In the genomic region with DNA sequence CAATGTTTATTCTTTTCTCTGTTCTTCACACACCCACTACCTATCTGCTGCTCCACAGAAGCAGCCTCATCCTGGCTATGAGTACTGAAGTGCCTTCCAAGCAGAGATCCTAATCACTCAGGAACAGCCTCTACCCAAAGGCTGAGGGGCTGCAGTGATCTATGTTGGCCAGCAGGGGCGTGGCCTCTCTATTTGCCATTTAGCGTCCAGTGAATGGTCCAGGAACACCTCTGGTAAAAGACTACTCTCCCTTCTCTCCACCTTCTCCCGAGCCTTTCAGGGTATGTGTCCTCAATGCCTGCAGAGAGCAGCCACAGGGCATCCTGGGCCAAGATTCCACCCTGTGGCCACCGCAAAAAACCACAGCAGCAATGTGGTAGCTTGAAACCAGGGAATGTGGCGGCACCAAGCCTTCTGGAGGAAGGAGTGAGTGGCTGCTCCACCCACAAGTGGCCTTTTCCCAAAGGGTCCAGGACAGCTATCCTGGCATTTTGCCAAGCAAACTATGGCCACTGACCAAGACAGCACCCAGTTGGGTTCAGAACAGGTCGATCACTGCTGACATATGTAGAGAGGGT, we compare ENCODE assay signal across 8 cellular contexts.
DNase-seq lines count a peak whose midpoint lies in the region; ATAC-seq and TF ChIP-seq lines count a peak whose summit lies in the region.

No MANE protein-coding gene starts in this region.

- no peak for TF ChIP-seq POLR2A in uterus (IDR thresholded peaks at IDR 0.05)

- no peak overlapping the region for H3K4me3 ChIP-seq in uterus

- H3K36me3 ChIP-seq in uterus, result no peaks in the 10 kb centered on the region

- no peak overlapping the region for H3K4me3 Mint-ChIP-seq in memory B cell

- no peaks in the 10 kb centered on the region for H3K36me3 Mint-ChIP-seq in memory B cell

- H3K9me3 Mint-ChIP-seq in memory B cell, result no peaks in the 10 kb centered on the region

- H3K4me1 Mint-ChIP-seq in memory B cell, result peaks cover 10% of the 10 kb centered on the region

- H3K27me3 Mint-ChIP-seq in memory B cell, result peaks cover 2% of the 10 kb centered on the region

- DNase-seq in NCI-H82 (lab: John Stamatoyannopoulos, UW), result peak; percentile 82
- DNase-seq in NCI-H82 treated with DMSO at 0.1 percent for 48 hours (lab: John Stamatoyannopoulos, UW; ENCODE audit: unreplicated experiment), result no peak
- peak; percentile 61 for DNase-seq in RPMI7951 (ENCODE audit: low read depth)
- DNase-seq in T47D (ENCODE audit: low read depth in 1 of 2, low spot score in 1 of 2), result peak; percentile 23 to 65
- DNase-seq in memory B cell (ENCODE audit: low spot score in 2 of 2), result peak; percentile 28 to 46
- peak in 1 of 2 donors; percentile 41 for DNase-seq in uterus
- DNase-seq in GDM1 (lab: John Stamatoyannopoulos, UW), result no peak

- H3K27ac ChIP-seq in uterus, result peak overlapping the region in 1 of 2 donors; percentile 72

- TF ChIP-seq CTCF in uterus (IDR thresholded peaks at IDR 0.05), result peak; percentile 29 to 52 (median 46)

- intact Hi-C loops in uterus (cut with DNase I; ENCODE audit: low total_unique reads), result no loop called here

- ATAC-seq in HG02642 (IDR thresholded peaks at IDR 0.05; ENCODE audit: poor library complexity, unreplicated experiment) (peak; percentile 58), memory B cell (ENCODE audit: low read depth) (peak; percentile 34)

- in situ Hi-C loops in T47D (cut with HindIII; ENCODE audit: low pct_unique_long_range_greater_than_20kb, low sequenced_read_pairs), result no loop called here

- no peaks in the 10 kb centered on the region for H3K27me3 ChIP-seq in uterus

- no peak overlapping the region for H3K27ac Mint-ChIP-seq in memory B cell

- H3K9me3 ChIP-seq in uterus, result no peaks in the 10 kb centered on the region

- peaks cover 0 to 6% of the 10 kb centered on the region in 2 donors for H3K4me1 ChIP-seq in uterus

Comparison
In these comparisons a context has a peak if more than half of its experiments do, and no peak if none do; other contexts are left out.
1. DNase-seq: peak in NCI-H82 (single experiment), RPMI7951 (single experiment), T47D (2 of 2) and memory B cell (2 of 2); none in NCI-H82 treated with DMSO at 0.1 percent for 48 hours (single experiment) and GDM1 (single experiment).